In the genomic region with DNA sequence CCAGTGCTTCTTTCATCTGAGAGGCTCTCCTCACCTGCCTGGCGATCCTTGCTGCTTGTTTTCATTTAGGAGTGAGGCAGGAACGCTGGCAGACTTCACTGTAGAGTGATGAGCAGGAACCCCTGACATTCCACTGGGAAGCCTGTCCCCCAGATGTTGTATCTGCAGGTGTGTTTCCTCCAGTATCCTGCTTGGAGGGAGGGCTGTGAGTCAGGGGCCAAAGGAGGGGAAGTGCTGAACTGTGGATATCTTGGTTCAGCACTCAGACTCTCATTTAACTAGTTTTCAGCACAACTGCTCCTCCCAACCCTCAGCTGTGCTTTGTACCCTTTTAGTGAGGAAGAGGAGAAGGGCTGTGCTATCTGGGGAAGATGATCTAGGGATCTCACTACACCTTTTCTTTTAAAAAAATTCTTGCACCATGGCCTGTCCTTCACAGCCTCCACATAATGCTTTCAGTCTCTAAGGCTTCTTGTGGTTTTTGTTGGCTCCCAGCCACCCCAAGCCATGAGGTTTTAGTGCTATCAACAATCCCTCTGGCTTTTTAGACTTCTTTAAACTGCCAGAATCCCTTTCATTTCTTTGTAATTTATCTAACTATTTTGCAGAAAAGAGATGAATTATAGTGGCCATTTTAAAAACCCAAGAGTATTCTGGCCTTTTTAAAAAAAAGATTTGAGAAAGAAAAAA, we compare ENCODE assay signal across 10 cellular contexts. TPM values are rescaled to one million over a fixed set of nuclear protein-coding genes. Genes with fewer than 3 reads are reported as not detected.
DNase-seq lines count a peak whose midpoint lies in the region; ATAC-seq and TF ChIP-seq lines count a peak whose summit lies in the region.
"Had no signal": no experiment of that assay in that cellular context is flagged by ENCODE, and none has a peak within 500 bp of the region (broad histone marks: within the 10 kb centered on the region; RNA-seq: fewer than 3 reads in every experiment).

No MANE protein-coding gene starts in this region.

- TF ChIP-seq POLR2A in gastroesophageal sphincter (IDR thresholded peaks at IDR 0.05), result no peak

- no peaks in the 10 kb centered on the region for H3K9me3 ChIP-seq in left lung
- no peaks in the 10 kb centered on the region for H3K9me3 ChIP-seq in gastroesophageal sphincter

- H3K27ac ChIP-seq in left lung (no peak overlapping the region), gastroesophageal sphincter (no peak overlapping the region)

- no peak for TF ChIP-seq CTCF in left lung (IDR thresholded peaks at IDR 0.05)
- TF ChIP-seq CTCF in gastroesophageal sphincter (IDR thresholded peaks at IDR 0.05), result no peak

- H3K4me3 ChIP-seq in left lung (no peak overlapping the region), gastroesophageal sphincter (no peak overlapping the region)

- WGBS in gastroesophageal sphincter (ENCODE audit: low coverage in 1 of 2), 2 donors, result 86% methylated on average over 2 of the region's 2 CpGs; no CpG with 5 or more reads in 1 of the 2 donors

- H3K4me1 ChIP-seq in left lung (peaks cover 0 to 6% of the 10 kb centered on the region in 2 donors), gastroesophageal sphincter (peaks cover 0 to 24% (median 7%) of the 10 kb centered on the region in 3 donors)

- no peaks in the 10 kb centered on the region for H3K36me3 ChIP-seq in left lung
- peaks cover 0 to 4% of the 10 kb centered on the region in 2 donors for H3K36me3 ChIP-seq in gastroesophageal sphincter

- peak; percentile 38 for DNase-seq in UCSD-AML1 (lab: John Stamatoyannopoulos, UW; ENCODE audit: unreplicated experiment)
- DNase-seq in left lung, result no peak
- DNase-seq in activated T-cell treated with anti-CD3 and anti-CD28 coated beads, Interleukin-2, amount 50 U/mL, for 48 hours, result no peak
- DNase-seq in activated gamma-delta T cell treated with Interleukin-2 at 50 U/mL for 16 hours, result no peak
- DNase-seq: activated effector memory CD4-positive, alpha-beta T cell treated with anti-CD3 and anti-CD28 coated beads, Interleukin-2, amount 50 U/mL, for 16 hours; NCI-H526 had no signal

- ATAC-seq in GM18511 (IDR thresholded peaks at IDR 0.05; ENCODE audit: unreplicated experiment) (peak; percentile 85), HG03045 (IDR thresholded peaks at IDR 0.05; ENCODE audit: unreplicated experiment) (peak; percentile 53), left lung (peak; percentile 55), gastroesophageal sphincter (no peak), HG02759 (IDR thresholded peaks at IDR 0.05; ENCODE audit: unreplicated experiment) (no peak)

- intact Hi-C loops in left lung (cut with DNase I), result no loop called here

- TF ChIP-seq EP300 in gastroesophageal sphincter (IDR thresholded peaks at IDR 0.05), result no peak

- H3K27me3 ChIP-seq in left lung (no peaks in the 10 kb centered on the region), gastroesophageal sphincter (no peaks in the 10 kb centered on the region)

RNA-seq across cellular contexts. Expression of gene ANKAR, which starts 11.2 kb away (rescaled TPM):
- total RNA-seq in left lung (1 to 10 TPM; 6.9 to 7.2 TPM), gastroesophageal sphincter (10 to 100 TPM in 3 of 4 donors, 1 to 10 TPM in 1; 3.7 to 36.1 (median 13.4) TPM)

RNA-seq across cellular contexts. Expression of gene ASNSD1, which starts 24.4 kb away (rescaled TPM):
- 10 to 100 TPM; 34.1 to 37.0 TPM for total RNA-seq in left lung
- 10 to 100 TPM; 40.3 to 76.1 (median 52.9) TPM for total RNA-seq in gastroesophageal sphincter

Comparison
In these comparisons a context has a peak if more than half of its experiments do, and no peak if none do; other contexts are left out.
1. ATAC-seq: peak in GM18511 (single experiment), HG03045 (single experiment) and left lung (single experiment); none in gastroesophageal sphincter (single experiment) and HG02759 (single experiment).